In genomic region chr5:165630211-165630866, GRCh38 we compare ENCODE assay signal across 8 cellular contexts.
A peak's percentile ranks its signal among the peaks of the same experiment; 100 is the strongest.
DNase-seq lines count a peak whose midpoint lies in the region; ATAC-seq and TF ChIP-seq lines count a peak whose summit lies in the region.

No MANE protein-coding gene starts in this region.

- H3K4me3 ChIP-seq in GM23248 (no peak overlapping the region), Karpas-422 (ENCODE audit: low read length) (no peak overlapping the region), mucosa of descending colon (no peak overlapping the region)

- H3K9me3 ChIP-seq in GM23248 (ENCODE audit: low read depth) (no peaks in the 10 kb centered on the region), Karpas-422 (ENCODE audit: low read length) (no peaks in the 10 kb centered on the region), mucosa of descending colon (no peaks in the 10 kb centered on the region)

- H3K27ac Mint-ChIP-seq in endothelial cell (ENCODE audit: unreplicated experiment), result no peak overlapping the region

- TF ChIP-seq CTCF in endothelial cell (IDR thresholded peaks at IDR 0.05; ENCODE audit: unreplicated experiment) (peak; percentile 87), mucosa of descending colon (IDR thresholded peaks at IDR 0.05) (peak; percentile 38)

- no peaks in the 10 kb centered on the region for H3K27me3 Mint-ChIP-seq in endothelial cell (ENCODE audit: unreplicated experiment)

- H3K79me2 ChIP-seq in GM23248 (ENCODE audit: insufficient read depth), result no peaks in the 10 kb centered on the region
- no peaks in the 10 kb centered on the region for H3K79me2 ChIP-seq in Karpas-422 (ENCODE audit: low read length)

- H2AFZ ChIP-seq in GM23248 (no peak overlapping the region), Karpas-422 (ENCODE audit: low read length) (no peak overlapping the region)

- no peaks in the 10 kb centered on the region for H3K9me2 ChIP-seq in GM23248 (ENCODE audit: insufficient read depth)
- no peaks in the 10 kb centered on the region for H3K9me2 ChIP-seq in Karpas-422 (replicated peaks; ENCODE audit: insufficient read depth, low read length)

- H4K20me1 ChIP-seq in GM23248 (ENCODE audit: insufficient read depth) (no peaks in the 10 kb centered on the region), Karpas-422 (ENCODE audit: insufficient read depth, low read depth, low read length) (no peaks in the 10 kb centered on the region)

- no peaks in the 10 kb centered on the region for H3F3A ChIP-seq in GM23248 (ENCODE audit: insufficient read depth)

- no peaks in the 10 kb centered on the region for H3K4me1 ChIP-seq in GM23248 (ENCODE audit: insufficient read depth)
- no peaks in the 10 kb centered on the region for H3K4me1 ChIP-seq in Karpas-422 (ENCODE audit: low read length)
- no peaks in the 10 kb centered on the region for H3K4me1 ChIP-seq in mucosa of descending colon (ENCODE audit: low read depth)

- H3K9ac ChIP-seq in GM23248 (no peak overlapping the region), Karpas-422 (ENCODE audit: low read length) (no peak overlapping the region)

- H3K27ac ChIP-seq in GM23248 (no peak overlapping the region), Karpas-422 (ENCODE audit: low read length) (no peak overlapping the region)

- DNase-seq in activated CD4-positive, alpha-beta T cell treated with anti-CD3 and anti-CD28 coated beads for 48 hours, result peak; percentile 14
- no peak for DNase-seq in activated CD4-positive, alpha-beta T cell treated with anti-CD3 and anti-CD28 coated beads, Interleukin-2, amount 50 U/mL, for 4 hours
- DNase-seq in GM23248 (peak; percentile 56), Karpas-422 (peak; percentile 83), SHP77 (lab: John Stamatoyannopoulos, UW) (peak; percentile 37 to 53), endothelial cell (ENCODE audit: low spot score) (peak; percentile 77), mucosa of descending colon (peak in 1 of 3 donors; percentile 43)

- no peaks in the 10 kb centered on the region for H3K27me3 ChIP-seq in GM23248 (replicated peaks; ENCODE audit: insufficient read depth)
- no peaks in the 10 kb centered on the region for H3K27me3 ChIP-seq in Karpas-422 (ENCODE audit: low read length)

- H3K36me3 Mint-ChIP-seq in endothelial cell (ENCODE audit: low read depth, unreplicated experiment), result no peaks in the 10 kb centered on the region

- peaks cover 8% of the 10 kb centered on the region for H3K4me1 Mint-ChIP-seq in endothelial cell (ENCODE audit: unreplicated experiment)

- no peak overlapping the region for H3K4me2 ChIP-seq in GM23248 (ENCODE audit: unreplicated experiment)
- no peak overlapping the region for H3K4me2 ChIP-seq in Karpas-422 (ENCODE audit: low read depth, low read length, poor library complexity, severe bottlenecking)

- intact Hi-C loops in mucosa of descending colon (cut with DNase I, micrococcal nuclease), result no loop called here

- in situ Hi-C loops in GM23248 (cut with MboI), result loop anchor here (25.0 kb wide), 1 partner anchor 1932 kb away; no protein-coding TSS in a partner anchor

- WGBS in GM23248 (ENCODE audit: low coverage in 1 of 2, low lambda C conversion rate in 2 of 2, missing lambda C conversion rate in 2 of 2), 2 experiments, result 23 to 24% methylated on average over 9 of the region's 9 CpGs

- H3K9me3 Mint-ChIP-seq in endothelial cell (ENCODE audit: unreplicated experiment), result no peaks in the 10 kb centered on the region

- peak; percentile 75 for ATAC-seq in mucosa of descending colon
- ATAC-seq in activated CD4-positive, CD25-positive, alpha-beta regulatory T cell treated with anti-CD3 and anti-CD28 coated beads, Interleukin-2, amount 50 U/mL, for 24 hours, result no peak

- H3K36me3 ChIP-seq in GM23248 (ENCODE audit: low read depth) (no peaks in the 10 kb centered on the region), Karpas-422 (ENCODE audit: insufficient read depth, low read length) (no peaks in the 10 kb centered on the region), mucosa of descending colon (ENCODE audit: low read depth) (no peaks in the 10 kb centered on the region)

- H3K4me3 Mint-ChIP-seq in endothelial cell (ENCODE audit: unreplicated experiment), result no peak overlapping the region

Comparison
In these comparisons a context has a peak if more than half of its experiments do, and no peak if none do; other contexts are left out.
1. DNase-seq: peak in activated CD4-positive, alpha-beta T cell treated with anti-CD3 and anti-CD28 coated beads for 48 hours (single experiment), GM23248 (single experiment), Karpas-422 (single experiment), SHP77 (2 of 2) and endothelial cell (single experiment); none in activated CD4-positive, alpha-beta T cell treated with anti-CD3 and anti-CD28 coated beads, Interleukin-2, amount 50 U/mL, for 4 hours (0 of 2).